Comparison of ENCODE assay signal across 10 cellular contexts in the genomic region with DNA sequence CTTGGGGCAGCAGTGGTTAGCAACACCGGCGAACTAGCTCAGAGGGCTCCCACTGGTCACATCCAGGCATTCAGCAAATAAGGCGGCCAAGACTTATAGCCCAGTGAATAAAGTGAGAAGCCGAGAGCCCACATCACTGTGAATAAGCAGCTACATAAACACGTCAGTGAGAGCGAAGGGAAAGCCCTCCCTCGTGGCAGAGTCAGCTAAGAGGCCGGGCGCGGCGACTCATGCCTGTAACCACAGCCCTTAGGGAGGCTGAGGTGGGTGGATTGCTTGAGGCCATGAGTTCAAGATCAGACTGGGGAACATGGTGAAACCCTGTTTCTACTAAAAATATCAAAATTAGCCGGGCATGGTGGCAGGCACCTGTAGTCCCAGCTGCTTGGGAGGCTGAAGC. TPM values are rescaled to one million over a fixed set of nuclear protein-coding genes. Genes with fewer than 3 reads are reported as not detected.
A peak's percentile ranks its signal among the peaks of the same experiment; 100 is the strongest.
DNase-seq lines count a peak whose midpoint lies in the region; FAIRE-seq and TF ChIP-seq lines count a peak whose summit lies in the region.
"Had no signal": no experiment of that assay in that cellular context is flagged by ENCODE, and none has a peak within 500 bp of the region (broad histone marks: within the 10 kb centered on the region; RNA-seq: fewer than 3 reads in every experiment).

No MANE protein-coding gene starts in this region.

- no peak overlapping the region for H3K4me3 ChIP-seq in bronchial epithelial cell (ENCODE audit: low read depth, low read length)
- H3K4me3 ChIP-seq: thyroid gland had no signal

- no peak for TF ChIP-seq POLR2A in GM12891 (IDR thresholded peaks at IDR 0.05; ENCODE audit: low read depth, low read length)

- POLR2A ChIA-PET in activated CD4-positive, alpha-beta T cell treated with anti-CD3 and anti-CD28 coated beads, Interleukin-2, amount 10 ng/mL, durations not matched to agents 7 days and 5 days (lab: Charles Lee): no interaction called here

- FAIRE-seq in GM12891 (lab: Jason Lieb, UNC) (peak; percentile 28), bronchial epithelial cell (lab: Jason Lieb, UNC) (no peak), frontal cortex (lab: Jason Lieb, UNC) (no peak)

- no peak for TF ChIP-seq CTCF in bronchial epithelial cell (IDR thresholded peaks at IDR 0.05; ENCODE audit: insufficient read depth, low read length, severe bottlenecking)

- no peak overlapping the region for H3K4me3 Mint-ChIP-seq in activated CD4-positive, alpha-beta T cell treated with anti-CD3 and anti-CD28 coated beads, Interleukin-2, amount 10 ng/mL, durations not matched to agents 7 days and 5 days

- peaks cover 12% of the 10 kb centered on the region for H3K36me3 ChIP-seq in bronchial epithelial cell (ENCODE audit: control insufficient read depth, insufficient read depth, low read length)

- peak overlapping the region; percentile 31 for H3K27ac Mint-ChIP-seq in activated CD4-positive, alpha-beta T cell treated with anti-CD3 and anti-CD28 coated beads, Interleukin-2, amount 10 ng/mL, durations not matched to agents 7 days and 5 days

- peaks cover 6% of the 10 kb centered on the region for H3K36me3 Mint-ChIP-seq in activated CD4-positive, alpha-beta T cell treated with anti-CD3 and anti-CD28 coated beads, Interleukin-2, amount 10 ng/mL, durations not matched to agents 7 days and 5 days (ENCODE audit: low read depth)

- peaks cover 42% of the 10 kb centered on the region for H3K4me1 Mint-ChIP-seq in activated CD4-positive, alpha-beta T cell treated with anti-CD3 and anti-CD28 coated beads, Interleukin-2, amount 10 ng/mL, durations not matched to agents 7 days and 5 days

- H3K27me3 ChIP-seq in bronchial epithelial cell (ENCODE audit: control insufficient read depth, insufficient read depth, low read length): no peaks in the 10 kb centered on the region
- H3K27me3 ChIP-seq: thyroid gland had no signal

- no peak for DNase-seq in GM12891 (ENCODE audit: insufficient read length, low spot score)
- DNase-seq in activated CD4-positive, alpha-beta T cell treated with anti-CD3 and anti-CD28 coated beads, Interleukin-2, amount 10 ng/mL, durations not matched to agents 7 days and 5 days: no peak
- DNase-seq in bronchial epithelial cell (ENCODE audit: low read depth): peak; percentile 3
- DNase-seq in stimulated activated CD4-positive, alpha-beta T cell treated with anti-CD3 and anti-CD28 coated beads, Interleukin-4, amount 100 ng/mL, for 1 hour: peak; percentile 68
- DNase-seq in NCI-H2107 (lab: John Stamatoyannopoulos, UW): no peak
- DNase-seq in germinal center (ENCODE audit: low spot score): no peak
- DNase-seq in frontal cortex (ENCODE audit: low spot score in 2 of 2): no peak
- DNase-seq in SW 1271 (lab: John Stamatoyannopoulos, UW): no peak
- DNase-seq: hypothalamus, thyroid gland had no signal

- H3K27me3 Mint-ChIP-seq in activated CD4-positive, alpha-beta T cell treated with anti-CD3 and anti-CD28 coated beads, Interleukin-2, amount 10 ng/mL, durations not matched to agents 7 days and 5 days: no peaks in the 10 kb centered on the region

- CTCF ChIA-PET in activated CD4-positive, alpha-beta T cell treated with anti-CD3 and anti-CD28 coated beads, Interleukin-2, amount 10 ng/mL, durations not matched to agents 7 days and 5 days (lab: Charles Lee): interaction anchor here (0.6 to 1.6 kb wide), 3 partner anchors 20 to 139 kb away, joined by 3 to 5 read pairs (median 4); no protein-coding TSS in a partner anchor

- H3K9me3 Mint-ChIP-seq in activated CD4-positive, alpha-beta T cell treated with anti-CD3 and anti-CD28 coated beads, Interleukin-2, amount 10 ng/mL, durations not matched to agents 7 days and 5 days: no peaks in the 10 kb centered on the region

TF ChIP-seq in GM12891, 5 proteins besides CTCF, POLR2A, EP300 and RAD21:
- TF ChIP-seq PAX5 (IDR thresholded peaks at IDR 0.05; ENCODE audit: insufficient read depth, low read length, severe bottlenecking) (no peak), SPI1 (IDR thresholded peaks at IDR 0.05; ENCODE audit: low read depth, low read length) (no peak), POLR2AphosphoS5 (IDR thresholded peaks at IDR 0.05; ENCODE audit: low read depth, low read length) (no peak), TAF1 (IDR thresholded peaks at IDR 0.05; ENCODE audit: low read depth, low read length) (no peak), POU2F2 (IDR thresholded peaks at IDR 0.05; ENCODE audit: low read depth, low read length) (no peak; the same call in 1 of the 2 replicates)

RNA-seq across cellular contexts. Expression of a gene that starts 5.2 kb away (rescaled TPM):
- polyA plus RNA-seq in GM12891 (2012; ENCODE audit: low read depth, missing spikeins): 22.9 TPM
- 10 to 100 TPM; 18.5 to 29.2 TPM for total RNA-seq in activated CD4-positive, alpha-beta T cell treated with anti-CD3 and anti-CD28 coated beads, Interleukin-2, amount 10 ng/mL, durations not matched to agents 7 days and 5 days
- total RNA-seq in bronchial epithelial cell (10.3 and 12.7 TPM in 2 replicates), frontal cortex (9.4 TPM)

RNA-seq across cellular contexts. Expression of a gene that starts 37.0 kb away (rescaled TPM):
- polyA plus RNA-seq in GM12891 (2012; ENCODE audit: low read depth, missing spikeins): 0.21 TPM
- total RNA-seq in activated CD4-positive, alpha-beta T cell treated with anti-CD3 and anti-CD28 coated beads, Interleukin-2, amount 10 ng/mL, durations not matched to agents 7 days and 5 days: not detected
- not detected in 2 replicates for total RNA-seq in bronchial epithelial cell
- 0.41 TPM for total RNA-seq in frontal cortex
- total RNA-seq: thyroid gland had no signal

RNA-seq across cellular contexts. Expression of a gene that starts 37.8 kb away (rescaled TPM):
- polyA plus RNA-seq in GM12891 (2012; ENCODE audit: low read depth, missing spikeins): 23.9 TPM
- total RNA-seq in activated CD4-positive, alpha-beta T cell treated with anti-CD3 and anti-CD28 coated beads, Interleukin-2, amount 10 ng/mL, durations not matched to agents 7 days and 5 days: 10 to 100 TPM; 39.9 to 45.4 TPM
- 19.7 and 27.1 TPM in 2 replicates for total RNA-seq in bronchial epithelial cell
- total RNA-seq in frontal cortex: 24.1 TPM

RNA-seq across cellular contexts. Expression of a gene that starts 53.0 kb away (rescaled TPM):
- polyA plus RNA-seq in GM12891 (2012; ENCODE audit: low read depth, missing spikeins): 40.4 TPM
- 10 to 100 TPM; 79.7 to 87.0 TPM for total RNA-seq in activated CD4-positive, alpha-beta T cell treated with anti-CD3 and anti-CD28 coated beads, Interleukin-2, amount 10 ng/mL, durations not matched to agents 7 days and 5 days
- total RNA-seq in bronchial epithelial cell: 10.6 and 21.1 TPM in 2 replicates
- 8.6 TPM for total RNA-seq in frontal cortex

Comparison
In these comparisons a context has a peak if more than half of its experiments do, and no peak if none do; other contexts are left out.
1. DNase-seq: peak in bronchial epithelial cell (single experiment) and stimulated activated CD4-positive, alpha-beta T cell treated with anti-CD3 and anti-CD28 coated beads, Interleukin-4, amount 100 ng/mL, for 1 hour (single experiment); none in GM12891 (single experiment), activated CD4-positive, alpha-beta T cell treated with anti-CD3 and anti-CD28 coated beads, Interleukin-2, amount 10 ng/mL, durations not matched to agents 7 days and 5 days (single experiment), NCI-H2107 (single experiment), germinal center (single experiment), frontal cortex (0 of 2) and SW 1271 (0 of 2).